17 cellular contexts compared by ENCODE assay signal in the genomic region with DNA sequence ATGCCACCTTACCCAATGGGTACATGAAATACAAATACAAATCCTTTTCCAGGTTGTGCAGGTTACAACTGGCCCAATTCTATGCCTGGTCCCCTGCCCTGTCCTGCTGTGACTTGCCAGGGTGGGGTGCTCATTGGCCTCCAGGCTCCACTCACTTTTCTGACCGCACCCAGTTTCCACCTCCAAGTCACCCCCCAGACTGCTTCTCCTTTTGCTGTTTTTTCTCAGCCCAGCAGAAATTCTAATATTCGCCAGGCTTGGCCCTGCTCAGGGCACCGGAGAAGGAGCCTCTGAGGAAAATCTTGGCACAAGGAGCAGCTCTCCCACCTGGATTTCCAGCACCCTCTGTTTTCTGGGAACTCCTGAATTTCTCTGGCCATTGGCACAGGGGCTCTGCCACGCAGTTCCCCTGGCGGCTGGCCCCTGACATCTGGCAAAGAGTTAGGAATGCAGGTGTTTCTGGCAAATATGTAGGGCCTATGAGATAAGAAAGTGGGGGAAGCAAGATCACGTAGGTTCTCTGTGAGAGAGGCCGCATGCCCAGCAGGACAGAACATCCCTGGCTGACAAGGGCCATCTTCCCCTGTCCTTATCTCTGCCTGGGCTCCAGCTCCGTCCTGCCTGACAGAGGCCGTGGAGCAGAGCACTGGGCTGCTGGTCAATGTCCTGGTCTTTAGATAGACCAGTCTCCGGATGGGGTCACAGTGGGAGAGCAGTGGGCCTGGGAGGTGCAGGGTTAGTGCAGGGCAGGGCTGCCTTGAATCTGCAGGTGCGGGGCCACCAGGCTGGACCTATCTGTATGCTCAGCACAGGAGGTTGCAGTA. TPM values are rescaled to one million over a fixed set of nuclear protein-coding genes. Genes with fewer than 3 reads are reported as not detected.
"Had no signal": no experiment of that assay in that cellular context is flagged by ENCODE, and none has a peak within 500 bp of the region (broad histone marks: within the 10 kb centered on the region; RNA-seq: fewer than 3 reads in every experiment).

No MANE protein-coding gene starts in this region.

- H3K27ac ChIP-seq: right lobe of liver, testis, uterus had no signal

- DNase-seq: activated B cell treated with CpG ODN at 0.5 μM for 24 hours; activated CD4-positive, alpha-beta T cell treated with anti-CD3 and anti-CD28 coated beads, Interleukin-2, amount 10 ng/mL, durations not matched to agents 7 days and 5 days; amniotic stem cell; hypothalamus; occipital lobe; stimulated activated CD4-positive, alpha-beta T cell treated with anti-CD3 and anti-CD28 coated beads, Interleukin-2, amount 100 ng/mL, for 48 hours; T-helper 1 cell; testis; uterus had no signal

- H3K9me3 ChIP-seq: right lobe of liver, testis, uterus had no signal

- ATAC-seq: natural killer cell treated with Interleukin-12 subunit alpha and Interleukin-12 subunit beta and Interleukin-15 and Interleukin-18, amount 100 ng/mL, for 72 hours; right lobe of liver had no signal

- H3K4me1 ChIP-seq: uterus had no signal

- FAIRE-seq: endothelial cell of umbilical vein had no signal

- H3K27me3 ChIP-seq: right lobe of liver, testis, uterus had no signal

- H3K4me3 ChIP-seq: right lobe of liver, testis, uterus had no signal

- H3K36me3 ChIP-seq: right lobe of liver, uterus had no signal

RNA-seq across cellular contexts. Expression of gene RAET1E, which starts 2.9 kb away (rescaled TPM):
- total RNA-seq: activated B cell treated with CpG ODN at 0.5 μM for 24 hours; activated CD4-positive, alpha-beta T cell treated with anti-CD3 and anti-CD28 coated beads, Interleukin-2, amount 10 ng/mL, durations not matched to agents 7 days and 5 days; activated CD8-positive, alpha-beta memory T cell treated with anti-CD3 and anti-CD28 coated beads for 36 hours; chondrocyte; endothelial cell of umbilical vein; glomerular endothelial cell; natural killer cell treated with Interleukin-12 subunit alpha and Interleukin-12 subunit beta and Interleukin-15 and Interleukin-18, amount 100 ng/mL, for 72 hours; occipital lobe; progenitor cell of endocrine pancreas; right lobe of liver; SK-MEL-5 had no signal

RNA-seq across cellular contexts. Expression of gene RAET1G, which starts 22.1 kb away (rescaled TPM):
- total RNA-seq: activated B cell treated with CpG ODN at 0.5 μM for 24 hours; activated CD4-positive, alpha-beta T cell treated with anti-CD3 and anti-CD28 coated beads, Interleukin-2, amount 10 ng/mL, durations not matched to agents 7 days and 5 days; activated CD8-positive, alpha-beta memory T cell treated with anti-CD3 and anti-CD28 coated beads for 36 hours; occipital lobe; progenitor cell of endocrine pancreas; right lobe of liver; SK-MEL-5; testis had no signal

RNA-seq across cellular contexts. Expression of gene ULBP2, which starts 41.0 kb away (rescaled TPM):
- total RNA-seq: progenitor cell of endocrine pancreas had no signal
